Comparison of ENCODE assay signal across 12 cellular contexts in the genomic region with DNA sequence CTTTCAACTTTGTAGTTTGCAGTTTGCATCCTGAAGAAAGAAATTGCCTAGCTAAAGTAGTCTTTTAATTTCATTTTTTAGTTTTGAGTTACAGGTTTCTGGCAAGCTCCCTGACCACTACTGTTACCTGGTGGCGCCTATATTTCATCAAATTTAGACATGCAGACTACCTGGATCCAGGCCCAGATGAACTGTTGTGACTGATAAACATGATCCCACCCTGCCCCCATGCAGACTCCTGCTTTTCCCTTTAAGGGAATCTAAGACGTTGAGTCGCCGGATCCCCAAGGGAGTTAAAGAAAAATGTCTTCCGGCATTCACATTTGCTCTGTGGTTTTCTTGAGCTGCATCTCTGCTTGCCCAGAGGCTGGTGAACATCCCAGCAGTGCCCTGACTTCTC. TPM values are rescaled to one million over a fixed set of nuclear protein-coding genes. Genes with fewer than 3 reads are reported as not detected.
DNase-seq lines count a peak whose midpoint lies in the region; ATAC-seq, FAIRE-seq and TF ChIP-seq lines count a peak whose summit lies in the region.
"Had no signal": no experiment of that assay in that cellular context is flagged by ENCODE, and none has a peak within 500 bp of the region (broad histone marks: within the 10 kb centered on the region; RNA-seq: fewer than 3 reads in every experiment).

No MANE protein-coding gene starts in this region.

- H3K4me1 Mint-ChIP-seq in naive thymus-derived CD4-positive, alpha-beta T cell = no peaks in the 10 kb centered on the region

- H3K27ac Mint-ChIP-seq in naive thymus-derived CD4-positive, alpha-beta T cell = no peak overlapping the region

- DNase-seq in right cardiac atrium (no peak), cardiac septum (ENCODE audit: low spot score) (no peak), RWPE1 (ENCODE audit: low spot score) (no peak), foreskin melanocyte (peak; percentile 30), urothelium cell line (ENCODE audit: low spot score) (peak; percentile 42), MG63 (no peak), ureter (ENCODE audit: low spot score) (no peak)
- DNase-seq in naive thymus-derived CD4-positive, alpha-beta T cell = no peak
- DNase-seq: C1 segment of cervical spinal cord, left lung, NCI-H345 had no signal

- peaks cover 0 to 3% (median 0%) of the 10 kb centered on the region in 5 donors for H3K27me3 Mint-ChIP-seq in naive thymus-derived CD4-positive, alpha-beta T cell

- H3K27me3 ChIP-seq in right cardiac atrium (ENCODE audit: control insufficient read depth, insufficient read depth) (no peaks in the 10 kb centered on the region), MG63 (no peaks in the 10 kb centered on the region)
- H3K27me3 ChIP-seq in naive thymus-derived CD4-positive, alpha-beta T cell (ENCODE audit: control insufficient read depth in 2 of 2, insufficient read depth in 2 of 2, low read length in 2 of 2) = no peaks in the 10 kb centered on the region
- H3K27me3 ChIP-seq: left lung had no signal

- H3K27ac ChIP-seq in right cardiac atrium (ENCODE audit: low read length) (no peak overlapping the region), RWPE1 (peak overlapping the region; percentile 51)
- H3K27ac ChIP-seq in naive thymus-derived CD4-positive, alpha-beta T cell (ENCODE audit: low read depth, low read length) = no peak overlapping the region
- H3K27ac ChIP-seq: HL-60, left lung had no signal

- 47% methylated on average over 5 of the region's 5 CpGs for WGBS in right cardiac atrium

- H3K9me3 ChIP-seq in right cardiac atrium (ENCODE audit: control insufficient read depth, low read length) (no peaks in the 10 kb centered on the region), MG63 (no peaks in the 10 kb centered on the region)
- no peaks in the 10 kb centered on the region for H3K9me3 ChIP-seq in naive thymus-derived CD4-positive, alpha-beta T cell (ENCODE audit: control insufficient read depth in 2 of 3, low read length in 3 of 3)
- H3K9me3 ChIP-seq: left lung had no signal

- CTCF ChIA-PET in RWPE1 (lab: Yijun Ruan, JAX) = no interaction called here
- CTCF ChIA-PET in naive thymus-derived CD4-positive, alpha-beta T cell (lab: Charles Lee) = no interaction called here

- POLR2A ChIA-PET in RWPE1 (lab: Yijun Ruan, JAX; ENCODE audit: low non-redundant PET) = no interaction called here
- POLR2A ChIA-PET in naive thymus-derived CD4-positive, alpha-beta T cell (lab: Charles Lee) = no interaction called here

- no peak overlapping the region for H3K4me3 Mint-ChIP-seq in naive thymus-derived CD4-positive, alpha-beta T cell

- H3K4me3 ChIP-seq in right cardiac atrium (ENCODE audit: low read length) = peak overlapping the region; percentile 54
- no peak overlapping the region for H3K4me3 ChIP-seq in MG63
- no peak overlapping the region for H3K4me3 ChIP-seq in naive thymus-derived CD4-positive, alpha-beta T cell (ENCODE audit: low read length)
- H3K4me3 ChIP-seq: left lung had no signal

- no peak for ATAC-seq in right cardiac atrium
- no peak for ATAC-seq in naive thymus-derived CD4-positive, alpha-beta T cell
- ATAC-seq: left lung had no signal

- TF ChIP-seq CTCF in RWPE1 (conservative IDR thresholded peaks at IDR 0.05; ENCODE audit: low read depth) = no peak

- no peaks in the 10 kb centered on the region for H3K4me1 ChIP-seq in right cardiac atrium (ENCODE audit: control insufficient read depth, insufficient read depth, low read length)
- H3K4me1 ChIP-seq in naive thymus-derived CD4-positive, alpha-beta T cell (ENCODE audit: control insufficient read depth in 2 of 2, insufficient read depth in 2 of 2, low read length in 2 of 2) = no peaks in the 10 kb centered on the region
- H3K4me1 ChIP-seq: left lung had no signal

- intact Hi-C loops in right cardiac atrium (cut with DNase I) = no loop called here
- intact Hi-C loops in cardiac septum (cut with DNase I) = no loop called here
- intact Hi-C loops in naive thymus-derived CD4-positive, alpha-beta T cell (cut with micrococcal nuclease) = no loop called here

- no peak for FAIRE-seq in urothelium cell line (lab: Jason Lieb, UNC)

- H3K36me3 ChIP-seq in MG63 = no peaks in the 10 kb centered on the region
- H3K36me3 ChIP-seq in naive thymus-derived CD4-positive, alpha-beta T cell (ENCODE audit: control insufficient read depth in 2 of 3, insufficient read depth in 3 of 3, low read length in 3 of 3) = no peaks in the 10 kb centered on the region
- H3K36me3 ChIP-seq: left lung had no signal

- H3K9me3 Mint-ChIP-seq in naive thymus-derived CD4-positive, alpha-beta T cell = no peaks in the 10 kb centered on the region

- H3K36me3 Mint-ChIP-seq in naive thymus-derived CD4-positive, alpha-beta T cell = peaks cover 0 to 18% (median 12%) of the 10 kb centered on the region in 5 donors

RNA-seq across cellular contexts. Expression of gene METAP1D, which starts 22.2 kb away (rescaled TPM):
- total RNA-seq in right cardiac atrium (1 to 10 TPM; 3.0 to 5.4 (median 4.5) TPM), cardiac septum (4.0 TPM), ureter (15.4 TPM)
- 3.6 TPM for polyA plus RNA-seq in right cardiac atrium
- total RNA-seq in MG63 (2014; rRNA removed; shearing (Covaris generic); ENCODE audit: low replicate concordance) = 6.9 and 16.4 TPM in 2 replicates
- total RNA-seq in naive thymus-derived CD4-positive, alpha-beta T cell = 10 to 100 TPM in 3 of 5 experiments, 1 to 10 TPM in 2; 5.3 to 12.2 (median 11.6) TPM
- 1 to 10 TPM; 3.3 to 4.0 TPM for polyA plus RNA-seq in naive thymus-derived CD4-positive, alpha-beta T cell

Comparison
In these comparisons a context has a peak if more than half of its experiments do, and no peak if none do; other contexts are left out.
1. DNase-seq: peak in foreskin melanocyte (single experiment) and urothelium cell line (single experiment); none in right cardiac atrium (0 of 3), cardiac septum (single experiment), RWPE1 (single experiment), MG63 (single experiment), naive thymus-derived CD4-positive, alpha-beta T cell (0 of 9) and ureter (single experiment).